In genomic region chr6:136250686-136251008, GRCh38 we compare ENCODE assay signal across 8 cellular contexts. TPM values are rescaled to one million over a fixed set of nuclear protein-coding genes. Genes with fewer than 3 reads are reported as not detected.
DNase-seq lines count a peak whose midpoint lies in the region; FAIRE-seq and TF ChIP-seq lines count a peak whose summit lies in the region.

No MANE protein-coding gene starts in this region.

- H3K4me2 ChIP-seq in GM23248 (ENCODE audit: unreplicated experiment): peak overlapping the region; percentile 87
- H3K4me2 ChIP-seq in OCI-LY1 (ENCODE audit: low read length): peak overlapping the region; percentile 98
- H3K4me2 ChIP-seq in endothelial cell of umbilical vein (ENCODE audit: insufficient read depth, low read length): peak overlapping the region; percentile 92

- intact Hi-C loops in endothelial cell of umbilical vein (cut with micrococcal nuclease): loop anchor here (1.0 kb wide), 2 partner anchors 39 to 753 kb away; partner anchors contain the start of genes AHI1 and BCLAF1

- H3K27ac ChIP-seq in GM23248: peak overlapping the region; percentile 79
- no peak overlapping the region for H3K27ac ChIP-seq in OCI-LY1 (ENCODE audit: low read depth, low read length, poor library complexity, severe bottlenecking)
- H3K27ac ChIP-seq in endothelial cell of umbilical vein (ENCODE audit: insufficient read depth, low read depth, low read length): no peak overlapping the region
- peak overlapping the region; percentile 64 for H3K27ac ChIP-seq in neutrophil

- H3K9ac ChIP-seq in GM23248 (peak overlapping the region; percentile 84), OCI-LY1 (ENCODE audit: low read length) (peak overlapping the region; percentile 73), endothelial cell of umbilical vein (replicated peaks; ENCODE audit: extremely low read depth, insufficient read depth, low read length) (peak overlapping the region; percentile 59)

- H4K20me1 ChIP-seq in GM23248 (ENCODE audit: insufficient read depth) (no peaks in the 10 kb centered on the region), OCI-LY1 (ENCODE audit: insufficient read depth, low read length) (no peaks in the 10 kb centered on the region), endothelial cell of umbilical vein (replicated peaks; ENCODE audit: control insufficient read depth, extremely low read depth, insufficient read depth, low read length) (no peaks in the 10 kb centered on the region)

- H3F3A ChIP-seq in GM23248 (ENCODE audit: insufficient read depth) (peaks cover 50% of the 10 kb centered on the region), OCI-LY1 (ENCODE audit: insufficient read depth, low read length) (peaks cover 21% of the 10 kb centered on the region; the same call in 1 of the 2 replicates)

- FAIRE-seq in endothelial cell of umbilical vein (lab: Jason Lieb, UNC): no peak

- CTCF ChIA-PET in endothelial cell of umbilical vein (lab: Charles Lee): interaction anchor here (0.9 to 4.1 kb wide), 7 partner anchors 10 to 715 kb away, joined by 3 to 20 read pairs (median 5); partner anchors contain the start of gene BCLAF1

- DNase-seq in GM23248: no peak
- DNase-seq in endothelial cell of umbilical vein (ENCODE audit: low read depth, low spot score): no peak
- DNase-seq in D341Med (ENCODE audit: low spot score): no peak
- no peak for DNase-seq in NCI-H1105 treated with DMSO at 0.1 percent for 48 hours (lab: John Stamatoyannopoulos, UW)
- DNase-seq in HuH-7.5 (ENCODE audit: low spot score): no peak

- H3K4me1 ChIP-seq in GM23248 (ENCODE audit: insufficient read depth) (peaks cover 11% of the 10 kb centered on the region; the same call in 1 of the 2 replicates), OCI-LY1 (ENCODE audit: insufficient read depth, low read length, severe bottlenecking) (peaks cover 20% of the 10 kb centered on the region), endothelial cell of umbilical vein (ENCODE audit: control insufficient read depth, extremely low read depth, insufficient read depth, low read length) (peaks cover 12% of the 10 kb centered on the region), neutrophil (ENCODE audit: control insufficient read depth in 1 of 2, insufficient read depth in 1 of 2, low read depth in 1 of 2, low read length in 1 of 2) (peaks cover 36 to 37% of the 10 kb centered on the region in 2 experiments)

- H3K27me3 ChIP-seq in GM23248 (replicated peaks; ENCODE audit: insufficient read depth): no peaks in the 10 kb centered on the region
- no peaks in the 10 kb centered on the region for H3K27me3 ChIP-seq in OCI-LY1 (ENCODE audit: insufficient read depth, low read length)
- H3K27me3 ChIP-seq in endothelial cell of umbilical vein (ENCODE audit: control insufficient read depth in 2 of 2, insufficient read depth in 2 of 2, low read length in 2 of 2): no peaks in the 10 kb centered on the region
- no peaks in the 10 kb centered on the region for H3K27me3 ChIP-seq in neutrophil

- POLR2A ChIA-PET in endothelial cell of umbilical vein (lab: Charles Lee): interaction anchor here (1.3 to 1.4 kb wide), 2 partner anchors 9 to 39 kb away, joined by 3 to 6 read pairs; partner anchors contain the start of gene BCLAF1

- H3K9me2 ChIP-seq in GM23248 (ENCODE audit: insufficient read depth) (no peaks in the 10 kb centered on the region), OCI-LY1 (ENCODE audit: low read depth, low read length) (no peaks in the 10 kb centered on the region)

- H2AFZ ChIP-seq in GM23248 (peak overlapping the region; percentile 92), OCI-LY1 (ENCODE audit: low read length) (peak overlapping the region; percentile 26; the same call in 1 of the 2 replicates), endothelial cell of umbilical vein (ENCODE audit: low read depth, low read length) (peak overlapping the region; percentile 51)

- in situ Hi-C loops in GM23248 (cut with MboI): no loop called here

- TF ChIP-seq CTCF in OCI-LY1 (IDR thresholded peaks at IDR 0.05; ENCODE audit: low read length) (no peak), endothelial cell of umbilical vein (IDR thresholded peaks at IDR 0.05; ENCODE audit: extremely low read depth in 1 of 2, insufficient read depth in 1 of 2, low read depth in 1 of 2, low read length in 2 of 2) (no peak), neutrophil (IDR thresholded peaks at IDR 0.05) (no peak)

- TSS peak; percentile 49 for BruUV-seq in endothelial cell of umbilical vein (replicated peaks; lab: Mats Ljungman, UMichigan)

- H3K9me3 ChIP-seq in GM23248 (ENCODE audit: low read depth) (no peaks in the 10 kb centered on the region), OCI-LY1 (ENCODE audit: low read length) (peaks cover 9% of the 10 kb centered on the region), endothelial cell of umbilical vein (replicated peaks; ENCODE audit: control insufficient read depth, insufficient read depth, low read length) (no peaks in the 10 kb centered on the region), neutrophil (no peaks in the 10 kb centered on the region)

- no peaks in the 10 kb centered on the region for H3K9me1 ChIP-seq in endothelial cell of umbilical vein (replicated peaks; ENCODE audit: control insufficient read depth, extremely low read depth, insufficient read depth, low read length)

- TF ChIP-seq POLR2A in endothelial cell of umbilical vein (IDR thresholded peaks at IDR 0.05; ENCODE audit: low read depth, low read length): no peak

- 0 to 2% methylated on average over 8 of the region's 8 CpGs for WGBS in GM23248 (ENCODE audit: low coverage in 1 of 2, low lambda C conversion rate in 2 of 2, missing lambda C conversion rate in 2 of 2), 2 experiments

- H3K36me3 ChIP-seq in GM23248 (ENCODE audit: low read depth): 0 out of 2 replicates have a peak, but pooled peaks cover 5% of the 10 kb centered on the region
- H3K36me3 ChIP-seq in OCI-LY1 (ENCODE audit: insufficient read depth, low read length): peaks cover 34% of the 10 kb centered on the region
- H3K36me3 ChIP-seq in endothelial cell of umbilical vein (ENCODE audit: control insufficient read depth in 2 of 2, extremely low read depth in 1 of 2, insufficient read depth in 2 of 2, low read length in 2 of 2): no peaks in the 10 kb centered on the region
- peaks cover 6% of the 10 kb centered on the region for H3K36me3 ChIP-seq in neutrophil

- H3K79me2 ChIP-seq in GM23248 (ENCODE audit: insufficient read depth) (peaks cover 13% of the 10 kb centered on the region), OCI-LY1 (ENCODE audit: insufficient read depth, low read length) (no peaks in the 10 kb centered on the region; the same call in 1 of the 2 replicates), endothelial cell of umbilical vein (ENCODE audit: control insufficient read depth, insufficient read depth, low read length) (peaks cover 10% of the 10 kb centered on the region)

- H3K4me3 ChIP-seq in GM08714 (ENCODE audit: low read length) (peak overlapping the region; percentile 88), GM23248 (peak overlapping the region; percentile 94), OCI-LY1 (ENCODE audit: low read depth, low read length, poor library complexity, severe bottlenecking) (peak overlapping the region; percentile 82), endothelial cell of umbilical vein (replicated peaks in 1 of 3; ENCODE audit: insufficient read depth in 1 of 3, low read depth in 1 of 3, low read length in 3 of 3) (peak overlapping the region; percentile 49 to 97 (median 85)), neutrophil (ENCODE audit: low read depth in 1 of 2, low read length in 1 of 2) (peak overlapping the region; percentile 63 to 73)

- dilution Hi-C loops in endothelial cell of umbilical vein (cut with MboI; ENCODE audit: extremely low pct_ligation_motif_present, low sequenced_read_pairs): no loop called here

TF ChIP-seq in endothelial cell of umbilical vein, 7 proteins besides CTCF, POLR2A, EP300 and RAD21:
- TF ChIP-seq POLR2AphosphoS5 (IDR thresholded peaks at IDR 0.05; ENCODE audit: insufficient read depth, low read depth, low read length) (no peak), EZH2 (IDR thresholded peaks at IDR 0.05; ENCODE audit: borderline replicate concordance, low read depth, low read length, severe bottlenecking) (no peak), JUN (IDR thresholded peaks at IDR 0.05; ENCODE audit: borderline replicate concordance, insufficient read depth, insufficient read length, low read depth) (no peak), GATA2 (IDR thresholded peaks at IDR 0.05; ENCODE audit: insufficient read depth, insufficient read length, low read depth, low read length) (no peak), MYC (IDR thresholded peaks at IDR 0.05; ENCODE audit: low read depth, low read length) (no peak), FOS (IDR thresholded peaks at IDR 0.05; ENCODE audit: borderline replicate concordance, insufficient read depth, low read length) (no peak)
- TF ChIP-seq, protein P1, sequence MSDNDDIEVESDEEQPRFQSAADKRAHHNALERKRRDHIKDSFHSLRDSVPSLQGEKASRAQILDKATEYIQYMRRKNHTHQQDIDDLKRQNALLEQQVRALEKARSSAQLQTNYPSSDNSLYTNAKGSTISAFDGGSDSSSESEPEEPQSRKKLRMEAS (IDR thresholded peaks at IDR 0.05; ENCODE audit: insufficient read depth, insufficient read length): no peak

RNA-seq across cellular contexts. Expression of gene MTFR2, which starts 0.5 kb away (rescaled TPM):
- not detected in 2 replicates for total RNA-seq in GM23248 (2014; rRNA removed; shearing (Covaris generic))
- polyA plus RNA-seq in GM23248 (2016; fragmentation: Nextera tagmentation; extraction: Ambion mirVana) (2.5 and 3.1 TPM in 2 replicates), endothelial cell of umbilical vein (7.8 and 8.7 TPM in 2 replicates)
- 7.4 and 7.7 TPM in 2 replicates for total RNA-seq in endothelial cell of umbilical vein
- polyA plus RNA-seq in endothelial cell of umbilical vein (2011; cell fraction: cytosol; rRNA removed): 11.0 and 13.5 TPM in 2 replicates
- polyA plus RNA-seq in endothelial cell of umbilical vein (2011; cell fraction: nucleus; rRNA removed): 7.2 and 11.0 TPM in 2 replicates
- 4.5 and 7.0 TPM in 2 replicates for polyA plus RNA-seq in endothelial cell of umbilical vein (2012)
- 9.2 and 10.2 TPM in 2 replicates for polyA minus RNA-seq in endothelial cell of umbilical vein
- 3.6 TPM for polyA minus RNA-seq in endothelial cell of umbilical vein (2011; cell fraction: cytosol; rRNA and poly(A)+ RNA removed)
- polyA minus RNA-seq in endothelial cell of umbilical vein (2011; cell fraction: nucleus; rRNA and poly(A)+ RNA removed): 9.3 and 12.8 TPM in 2 replicates

RNA-seq across cellular contexts. Expression of gene BCLAF1, which starts 39.0 kb away (rescaled TPM):
- 62.6 and 80.3 TPM in 2 replicates for total RNA-seq in GM23248 (2014; rRNA removed; shearing (Covaris generic))
- polyA plus RNA-seq in GM23248 (2016; fragmentation: Nextera tagmentation; extraction: Ambion mirVana) (78.0 and 78.3 TPM in 2 replicates), endothelial cell of umbilical vein (18.9 and 23.4 TPM in 2 replicates)
- 151 and 156 TPM in 2 replicates for total RNA-seq in endothelial cell of umbilical vein
- polyA plus RNA-seq in endothelial cell of umbilical vein (2011; cell fraction: cytosol; rRNA removed): 27.9 and 29.3 TPM in 2 replicates
- polyA plus RNA-seq in endothelial cell of umbilical vein (2011; cell fraction: nucleus; rRNA removed): 111 and 146 TPM in 2 replicates
- 82.1 and 108 TPM in 2 replicates for polyA plus RNA-seq in endothelial cell of umbilical vein (2012)
- polyA minus RNA-seq in endothelial cell of umbilical vein: 95.3 and 104 TPM in 2 replicates
- polyA minus RNA-seq in endothelial cell of umbilical vein (2011; cell fraction: cytosol; rRNA and poly(A)+ RNA removed): 90.4 TPM
- polyA minus RNA-seq in endothelial cell of umbilical vein (2011; cell fraction: nucleus; rRNA and poly(A)+ RNA removed): 252 and 329 TPM in 2 replicates

Comparison
In these comparisons a context has a peak if more than half of its experiments do, and no peak if none do; other contexts are left out.
1. H2AFZ ChIP-seq: peak in every context shown above with its lines; median percentile 92 in GM23248; 51 in endothelial cell of umbilical vein; 26 in OCI-LY1.
2. H3K27ac ChIP-seq: peak in GM23248 (single experiment) and neutrophil (single experiment); none in OCI-LY1 (single experiment) and endothelial cell of umbilical vein (single experiment).
3. Peak in every context shown above with its lines, with median percentiles within 50 percentile points of each other: H3K4me3 ChIP-seq, H3K4me2 ChIP-seq and H3K9ac ChIP-seq.